In the genomic region with DNA sequence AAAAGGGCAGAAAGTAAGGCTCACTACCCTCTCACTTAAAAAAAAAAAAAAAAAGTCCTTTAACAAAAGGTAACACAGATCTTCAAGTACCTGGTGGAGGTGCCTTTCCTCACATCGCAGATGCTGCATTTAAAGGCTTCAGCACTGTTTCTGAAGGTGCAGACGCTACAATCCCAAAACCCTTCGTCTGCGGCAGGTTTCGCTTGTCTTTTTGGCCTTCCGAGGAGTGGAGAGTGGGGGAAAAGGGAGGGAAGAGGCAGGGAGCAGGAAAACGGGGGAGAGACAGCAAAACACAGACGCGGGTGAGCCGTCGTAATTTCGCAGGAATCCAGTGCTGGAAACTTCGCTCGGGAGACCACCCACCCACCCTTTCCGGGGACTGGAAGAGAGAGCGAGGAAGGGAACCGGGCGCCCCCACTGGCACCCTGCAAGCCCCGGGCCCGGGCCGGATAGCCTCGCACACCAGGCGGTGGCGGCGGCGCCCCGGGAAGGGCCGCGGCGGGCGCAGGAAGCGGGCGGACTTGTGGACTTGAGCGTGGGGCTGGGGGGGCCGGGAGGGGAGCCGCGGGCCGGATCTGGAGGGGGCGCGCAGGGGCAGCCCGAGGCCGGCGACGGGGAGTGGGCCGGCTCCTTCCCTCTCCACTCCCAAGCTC, we compare ENCODE assay signal across 7 cellular contexts. TPM values are rescaled to one million over a fixed set of nuclear protein-coding genes. Genes with fewer than 3 reads are reported as not detected.
DNase-seq lines count a peak whose midpoint lies in the region; ATAC-seq, FAIRE-seq and TF ChIP-seq lines count a peak whose summit lies in the region.

RYBP (minus strand) TSS at position 216 of the 653 bp plus-strand sequence.

- peak; percentile 34 for ATAC-seq in omental fat pad (ENCODE audit: low FRiP score)

- in situ Hi-C loops in HAP-1 (cut with MboI; ENCODE audit: low sequenced_read_pairs): no loop called here

- DNase-seq in GM12892 (ENCODE audit: insufficient read length) (no peak), HAP-1 (ENCODE audit: low spot score in 2 of 2) (peak; percentile 36 to 50), NAMALWA (ENCODE audit: low spot score) (peak; percentile 26), foreskin melanocyte (peak; percentile 23), omental fat pad (ENCODE audit: low spot score) (no peak), GF-D8 (lab: John Stamatoyannopoulos, UW) (no peak)
- no peak for DNase-seq in activated T-cell treated with anti-CD3 and anti-CD28 coated beads, Interleukin-2, amount 50 U/mL, for 24 hours

- H3K9me3 ChIP-seq in HAP-1: 0 out of 2 replicates have a peak, but pooled peaks cover 3% of the 10 kb centered on the region

- peaks cover 56% of the 10 kb centered on the region for H3K4me1 Mint-ChIP-seq in activated T-cell treated with anti-CD3 and anti-CD28 coated beads, Interleukin-2, amount 50 U/mL, for 24 hours (ENCODE audit: low read depth)

- H3K27me3 ChIP-seq in HAP-1 (ENCODE audit: low read depth): no peaks in the 10 kb centered on the region; the same call in 1 of the 2 replicates

- peak within 1 kb of the TSS; percentile 67 for H3K4me3 ChIP-seq in HAP-1

- H3K4me1 ChIP-seq in HAP-1: peaks cover 5% of the 10 kb centered on the region; the same call in 1 of the 2 replicates

- H3K27me3 Mint-ChIP-seq in activated T-cell treated with anti-CD3 and anti-CD28 coated beads, Interleukin-2, amount 50 U/mL, for 24 hours: peaks cover 13% of the 10 kb centered on the region

- no peak for TF ChIP-seq CTCF in omental fat pad (IDR thresholded peaks at IDR 0.05)

- peaks cover 51% of the 10 kb centered on the region for H3K36me3 Mint-ChIP-seq in activated T-cell treated with anti-CD3 and anti-CD28 coated beads, Interleukin-2, amount 50 U/mL, for 24 hours (ENCODE audit: low read depth)

- TF ChIP-seq POLR2A in GM12892 (IDR thresholded peaks at IDR 0.05; ENCODE audit: low read depth, low read length): peak; percentile 32; the same call in 1 of the 2 replicates

- H3K27ac Mint-ChIP-seq in activated T-cell treated with anti-CD3 and anti-CD28 coated beads, Interleukin-2, amount 50 U/mL, for 24 hours: peak within 1 kb of the TSS; percentile 96

- H3K9me3 Mint-ChIP-seq in activated T-cell treated with anti-CD3 and anti-CD28 coated beads, Interleukin-2, amount 50 U/mL, for 24 hours: peaks cover 2% of the 10 kb centered on the region

- peak within 1 kb of the TSS; percentile 98 for H3K4me3 Mint-ChIP-seq in activated T-cell treated with anti-CD3 and anti-CD28 coated beads, Interleukin-2, amount 50 U/mL, for 24 hours

- H3K36me3 ChIP-seq in HAP-1 (replicated peaks): no peaks in the 10 kb centered on the region

- FAIRE-seq in GM12892 (lab: Jason Lieb, UNC): no peak

RNA-seq across cellular contexts. Expression of gene RYBP, which starts in this region (rescaled TPM):
- 10.9 TPM for polyA plus RNA-seq in GM12892 (2012; ENCODE audit: missing spikeins)
- total RNA-seq in omental fat pad: 10 to 100 TPM in 3 of 4 donors, 1 to 10 TPM in 1; 8.5 to 16.0 (median 13.7) TPM

Comparison
In these comparisons a context has a peak if more than half of its experiments do, and no peak if none do; other contexts are left out.
1. DNase-seq: peak in HAP-1 (2 of 2), NAMALWA (single experiment) and foreskin melanocyte (single experiment); none in GM12892 (single experiment), activated T-cell treated with anti-CD3 and anti-CD28 coated beads, Interleukin-2, amount 50 U/mL, for 24 hours (single experiment), omental fat pad (single experiment) and GF-D8 (single experiment).